Comparison of ENCODE assay signal across 1 cellular context in genomic region chr19:57351867-57352266, GRCh38.
TF ChIP-seq lines count a peak whose summit lies in the region.

No MANE protein-coding gene starts in this region.

TF ChIP-seq in HEK293T, 16 proteins besides CTCF, POLR2A, EP300 and RAD21 (continued from another document):
- TF ChIP-seq HDGF (IDR thresholded peaks at IDR 0.05; ENCODE audit: borderline replicate concordance) (no peak), SP1 (IDR thresholded peaks at IDR 0.05) (no peak), FOXM1 (IDR thresholded peaks at IDR 0.05; ENCODE audit: borderline replicate concordance) (no peak), SUZ12 (IDR thresholded peaks at IDR 0.05) (no peak), L3MBTL2 (conservative IDR thresholded peaks at IDR 0.05) (no peak), BHLHE40 (IDR thresholded peaks at IDR 0.05; ENCODE audit: borderline replicate concordance) (no peak), LEF1 (IDR thresholded peaks at IDR 0.05; ENCODE audit: borderline replicate concordance) (no peak), ZNF384 (IDR thresholded peaks at IDR 0.05) (no peak), NFRKB (IDR thresholded peaks at IDR 0.05) (no peak), FOXA1 (IDR thresholded peaks at IDR 0.05) (no peak), CTBP1 (IDR thresholded peaks at IDR 0.05; ENCODE audit: borderline replicate concordance) (no peak)
